14 cellular contexts compared by ENCODE assay signal in the genomic region with DNA sequence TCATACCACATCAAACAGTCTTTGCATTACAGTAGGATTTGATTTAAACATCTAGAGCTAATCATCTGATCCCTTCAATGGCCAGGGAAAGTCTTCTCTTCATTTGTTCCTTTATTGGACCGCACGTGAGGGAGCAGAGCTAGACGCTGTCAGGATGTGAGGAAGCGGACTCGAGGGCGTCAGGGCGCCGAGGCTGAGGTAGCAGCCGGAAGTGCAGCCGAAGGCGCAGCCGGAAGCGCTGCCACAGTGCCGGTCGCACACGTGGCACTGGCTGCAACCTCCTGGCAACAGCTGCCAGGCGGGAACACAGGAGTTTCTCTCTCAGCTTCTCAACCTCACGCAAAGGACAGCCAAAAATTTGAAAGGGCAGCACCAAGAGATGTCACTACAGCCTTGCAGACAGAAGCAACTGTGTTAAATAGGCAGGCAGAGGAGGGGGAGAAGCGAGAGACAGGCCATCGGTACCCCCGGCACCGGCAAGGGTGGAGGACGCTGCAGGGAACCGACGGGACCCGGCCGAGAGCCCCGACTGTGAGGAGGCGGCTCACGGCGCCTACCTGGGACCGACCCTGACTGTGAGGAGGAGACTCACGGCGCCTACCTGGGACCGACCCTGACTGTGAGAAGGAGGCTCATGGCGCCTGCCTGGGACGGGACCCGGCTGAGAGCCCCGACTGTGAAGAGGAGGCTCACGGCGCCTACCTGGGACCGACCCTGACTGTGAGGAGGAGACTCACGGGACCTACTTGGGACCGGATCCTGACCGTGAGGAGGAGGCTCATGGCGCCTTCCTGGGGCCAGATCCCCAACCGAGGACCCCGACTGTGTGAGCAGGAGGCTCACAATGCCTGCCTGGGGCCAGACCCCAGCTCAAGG. TPM values are rescaled to one million over a fixed set of nuclear protein-coding genes. Genes with fewer than 3 reads are reported as not detected.
DNase-seq lines count a peak whose midpoint lies in the region; ATAC-seq and TF ChIP-seq lines count a peak whose summit lies in the region.
"Had no signal": no experiment of that assay in that cellular context is flagged by ENCODE, and none has a peak within 500 bp of the region (broad histone marks: within the 10 kb centered on the region; RNA-seq: fewer than 3 reads in every experiment).

No MANE protein-coding gene starts in this region.

- no peak overlapping the region for H3K27ac ChIP-seq in CD4-positive, alpha-beta T cell (ENCODE audit: low read depth, low read length)
- H3K27ac ChIP-seq in DND-41 (ENCODE audit: low read length) (peak overlapping the region; percentile 23; the same call in 1 of the 2 replicates), body of pancreas (peak overlapping the region; percentile 30 to 91 (median 62))

- H3K36me3 Mint-ChIP-seq in CD4-positive, alpha-beta T cell (ENCODE audit: low read depth) = no peaks in the 10 kb centered on the region
- H3K36me3 Mint-ChIP-seq in neural crest cell (ENCODE audit: low read depth) = no peaks in the 10 kb centered on the region

- H4K20me1 ChIP-seq in DND-41 (ENCODE audit: insufficient read depth, low read length) = peaks cover 3% of the 10 kb centered on the region; the same call in 1 of the 2 replicates

- H3K4me2 ChIP-seq in DND-41 (ENCODE audit: insufficient read depth, low read length) = no peak overlapping the region

- no peak overlapping the region for H2AFZ ChIP-seq in DND-41 (ENCODE audit: low read depth, low read length)

- DNase-seq in CD4-positive, alpha-beta T cell = peak in 2 of 10 experiments; percentile 5 to 39
- no peak for DNase-seq in DND-41
- DNase-seq in body of pancreas = peak in 2 of 4 donors; percentile 55 to 68
- DNase-seq in neural crest cell (ENCODE audit: low read depth, low spot score) = no peak
- DNase-seq in NCI-H1048 (lab: John Stamatoyannopoulos, UW) = no peak
- DNase-seq in NCI-H510A (lab: John Stamatoyannopoulos, UW) = no peak
- no peak for DNase-seq in DMS 273 (lab: John Stamatoyannopoulos, UW; ENCODE audit: unreplicated experiment)
- DNase-seq in GM20000 (ENCODE audit: low spot score) = no peak
- DNase-seq: mesendoderm, NCI-H187 treated with DMSO at 0.1 percent for 48 hours, NCI-H69 had no signal

- no peak overlapping the region for H3K27ac Mint-ChIP-seq in CD4-positive, alpha-beta T cell
- H3K27ac Mint-ChIP-seq in neural crest cell (ENCODE audit: unreplicated experiment) = peak overlapping the region; percentile 67

- CTCF ChIA-PET in CD4-positive, alpha-beta T cell (lab: Charles Lee) = no interaction called here

- H3K4me1 ChIP-seq in DND-41 (ENCODE audit: insufficient read depth, low read length) (no peaks in the 10 kb centered on the region), body of pancreas (peaks cover 60% of the 10 kb centered on the region)

- peaks cover 61% of the 10 kb centered on the region for H3K36me3 ChIP-seq in DND-41 (ENCODE audit: insufficient read depth, low read length)
- H3K36me3 ChIP-seq in body of pancreas (replicated peaks in 1 of 2; ENCODE audit: insufficient read depth in 1 of 2, low read depth in 2 of 2) = no peaks in the 10 kb centered on the region

- H3K9ac ChIP-seq in DND-41 (ENCODE audit: low read depth, low read length) = no peak overlapping the region

- intact Hi-C loops in CD4-positive, alpha-beta T cell (cut with DNase I, micrococcal nuclease) = no loop called here
- intact Hi-C loops in body of pancreas (cut with DNase I) = no loop called here

- POLR2A ChIA-PET in CD4-positive, alpha-beta T cell (lab: Charles Lee) = interaction anchor here (0.8 kb wide), 1 partner anchor 10 kb away, joined by 3 read pairs; no protein-coding TSS in a partner anchor

- peaks cover 11% of the 10 kb centered on the region for H3K27me3 Mint-ChIP-seq in CD4-positive, alpha-beta T cell
- peaks cover 37% of the 10 kb centered on the region for H3K27me3 Mint-ChIP-seq in neural crest cell (ENCODE audit: low read depth)

- no peak overlapping the region for H3K4me3 ChIP-seq in DND-41 (ENCODE audit: low read depth in 1 of 2, low read length in 2 of 2)
- no peak overlapping the region for H3K4me3 ChIP-seq in body of pancreas

- peaks cover 3% of the 10 kb centered on the region for H3K27me3 ChIP-seq in CD4-positive, alpha-beta T cell (ENCODE audit: control insufficient read depth, insufficient read depth, low read length)
- no peaks in the 10 kb centered on the region for H3K27me3 ChIP-seq in DND-41 (ENCODE audit: insufficient read depth, low read length, poor library complexity)
- no peaks in the 10 kb centered on the region for H3K27me3 ChIP-seq in body of pancreas

- peak overlapping the region; percentile 75 for H3K4me3 Mint-ChIP-seq in CD4-positive, alpha-beta T cell
- no peak overlapping the region for H3K4me3 Mint-ChIP-seq in neural crest cell

- H3K9me3 Mint-ChIP-seq in CD4-positive, alpha-beta T cell = no peaks in the 10 kb centered on the region
- H3K9me3 Mint-ChIP-seq in neural crest cell = no peaks in the 10 kb centered on the region

- ATAC-seq in CD4-positive, alpha-beta T cell (ENCODE audit: poor library complexity) = peak; percentile 75
- ATAC-seq in DND-41 (ENCODE audit: insufficient read depth, low read depth) (peak; percentile 31; the same call in 2 of the 3 replicates), body of pancreas (no peak)

- 0 out of 2 replicates have a peak, but pooled peaks cover 12% of the 10 kb centered on the region for H3K79me2 ChIP-seq in DND-41 (ENCODE audit: insufficient read depth, low read length)

- 52 to 91% methylated on average over 31 to 48 of the region's 48 CpGs for WGBS in body of pancreas, 2 donors

- TF ChIP-seq CTCF in CD4-positive, alpha-beta T cell (IDR thresholded peaks at IDR 0.05) = no peak
- no peak for TF ChIP-seq CTCF in DND-41 (IDR thresholded peaks at IDR 0.05; ENCODE audit: borderline replicate concordance, extremely low read depth, low read length, poor library complexity, severe bottlenecking)
- peak in 2 of 7 experiments; percentile 25 to 35 for TF ChIP-seq CTCF in body of pancreas (IDR thresholded peaks at IDR 0.05)
- TF ChIP-seq CTCF in neural crest cell (conservative IDR thresholded peaks at IDR 0.05) = no peak
- no peak for TF ChIP-seq CTCF in GM20000 (IDR thresholded peaks at IDR 0.05; ENCODE audit: extremely low read depth, missing control alignments)

- peak in 1 of 3 donors; percentile 26 for TF ChIP-seq POLR2A in body of pancreas (IDR thresholded peaks at IDR 0.05)

- H3K4me1 Mint-ChIP-seq in CD4-positive, alpha-beta T cell (ENCODE audit: low read depth) = peaks cover 19% of the 10 kb centered on the region
- H3K4me1 Mint-ChIP-seq in neural crest cell = peaks cover 8% of the 10 kb centered on the region

- no peaks in the 10 kb centered on the region for H3K9me3 ChIP-seq in CD4-positive, alpha-beta T cell (ENCODE audit: control insufficient read depth, low read length)
- H3K9me3 ChIP-seq in DND-41 (ENCODE audit: insufficient read depth, low read length, severe bottlenecking) = no peaks in the 10 kb centered on the region
- no peaks in the 10 kb centered on the region for H3K9me3 ChIP-seq in body of pancreas

RNA-seq across cellular contexts. Expression of a gene that starts 32.3 kb away (rescaled TPM):
- total RNA-seq in CD4-positive, alpha-beta T cell = under 1 TPM; 0.59 to 0.80 TPM
- 10 to 100 TPM; 10.9 to 18.2 TPM for total RNA-seq in body of pancreas
- 0.09 and 0.16 TPM in 2 replicates for total RNA-seq in neural crest cell
- total RNA-seq: bronchial epithelial cell, M059J, RPMI7951 had no signal

Comparison
In these comparisons a context has a peak if more than half of its experiments do, and no peak if none do; other contexts are left out.
1. RNA of a gene that starts 32.3 kb away (total RNA-seq): 10.9 to 18.2 TPM in body of pancreas; 0.59 to 0.80 TPM in CD4-positive, alpha-beta T cell and 0.09 to 0.16 TPM in neural crest cell; every median in the first group is over 4 times any median in the second.